ENCODE assay signal across 20 cellular contexts in the genomic region with DNA sequence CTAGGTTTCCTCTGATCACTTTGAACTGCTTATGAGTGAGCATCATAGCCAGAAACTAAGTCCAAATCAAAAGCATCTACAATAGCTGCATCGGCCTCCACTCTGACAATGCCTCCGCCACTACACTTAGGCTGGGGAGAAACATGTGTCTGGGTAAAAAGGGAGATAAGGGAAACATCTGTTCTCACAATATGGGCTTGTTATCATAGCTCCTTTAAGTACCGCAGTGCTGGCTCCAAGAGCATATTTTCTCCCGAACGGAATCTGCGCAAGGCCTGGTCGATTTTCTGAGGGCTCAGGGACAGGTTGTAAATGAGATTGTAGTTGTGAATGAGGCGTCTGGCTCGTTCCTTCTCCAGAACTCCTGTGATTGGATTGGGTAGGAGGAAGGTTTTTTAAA.
DNase-seq lines count a peak whose midpoint lies in the region; ATAC-seq and TF ChIP-seq lines count a peak whose summit lies in the region.
"Had no signal": no experiment of that assay in that cellular context is flagged by ENCODE, and none has a peak within 500 bp of the region (broad histone marks: within the 10 kb centered on the region; RNA-seq: fewer than 3 reads in every experiment).

No MANE protein-coding gene starts in this region.

- CTCF ChIA-PET in activated CD4-positive, alpha-beta T cell treated with anti-CD3 and anti-CD28 coated beads, Interleukin-2, amount 10 ng/mL, durations not matched to agents 7 days and 5 days (lab: Charles Lee): interaction anchor here (0.7 kb wide), 1 partner anchor 1466 kb away, joined by 3 read pairs; no protein-coding TSS in a partner anchor

- no peaks in the 10 kb centered on the region for H3K36me3 ChIP-seq in cardiac muscle cell
- H3K36me3 ChIP-seq in upper lobe of right lung: no peaks in the 10 kb centered on the region

- H3K4me1 Mint-ChIP-seq in brain: peaks cover 24% of the 10 kb centered on the region
- H3K4me1 Mint-ChIP-seq in activated CD4-positive, alpha-beta T cell treated with anti-CD3 and anti-CD28 coated beads, Interleukin-2, amount 10 ng/mL, durations not matched to agents 7 days and 5 days: no peaks in the 10 kb centered on the region
- H3K4me1 Mint-ChIP-seq: CD14-positive monocyte had no signal

- H3K9me3 ChIP-seq in cardiac muscle cell (ENCODE audit: low read depth) (no peaks in the 10 kb centered on the region), upper lobe of right lung (no peaks in the 10 kb centered on the region)

- H3K9me3 Mint-ChIP-seq in brain: peaks cover 0 to 8% (median 3%) of the 10 kb centered on the region in 5 experiments
- no peaks in the 10 kb centered on the region for H3K9me3 Mint-ChIP-seq in activated CD4-positive, alpha-beta T cell treated with anti-CD3 and anti-CD28 coated beads, Interleukin-2, amount 10 ng/mL, durations not matched to agents 7 days and 5 days
- H3K9me3 Mint-ChIP-seq: CD14-positive monocyte had no signal

- POLR2A ChIA-PET in activated CD4-positive, alpha-beta T cell treated with anti-CD3 and anti-CD28 coated beads, Interleukin-2, amount 10 ng/mL, durations not matched to agents 7 days and 5 days (lab: Charles Lee): no interaction called here

- intact Hi-C loops in Right ventricle myocardium inferior (cut with DNase I) (no loop called here), upper lobe of right lung (cut with DNase I) (no loop called here)

- H3K4me1 ChIP-seq in cardiac muscle cell (ENCODE audit: low read depth): no peaks in the 10 kb centered on the region
- no peaks in the 10 kb centered on the region for H3K4me1 ChIP-seq in upper lobe of right lung

- DNase-seq in cardiac muscle cell (ENCODE audit: low read depth in 1 of 2, low spot score in 1 of 2) (peak; percentile 26 to 27), Right ventricle myocardium inferior (ENCODE audit: missing footprints) (no peak), NCI-H82 treated with DMSO at 0.1 percent for 48 hours (lab: John Stamatoyannopoulos, UW; ENCODE audit: unreplicated experiment) (peak; percentile 57), upper lobe of right lung (no peak)
- DNase-seq in activated CD4-positive, CD25-positive, alpha-beta regulatory T cell (lab: John Stamatoyannopoulos, UW): no peak
- DNase-seq in activated CD4-positive, alpha-beta T cell treated with anti-CD3 and anti-CD28 coated beads, Interleukin-2, amount 10 ng/mL, durations not matched to agents 7 days and 5 days: no peak
- DNase-seq: AML-193, COR-L47, DMS153, Karpas-422, NCI-H1417 treated with DMSO at 0.1 percent for 48 hours, NCI-H2029, NCI-H774, PC-3, RPMI8226, SW 1271 had no signal

- H3K27ac Mint-ChIP-seq in brain: peak overlapping the region in 3 of 5 experiments; percentile 2 to 37 (median 9)
- H3K27ac Mint-ChIP-seq in activated CD4-positive, alpha-beta T cell treated with anti-CD3 and anti-CD28 coated beads, Interleukin-2, amount 10 ng/mL, durations not matched to agents 7 days and 5 days: no peak overlapping the region
- H3K27ac Mint-ChIP-seq: CD14-positive monocyte had no signal

- H3K36me3 Mint-ChIP-seq in brain: no peaks in the 10 kb centered on the region
- no peaks in the 10 kb centered on the region for H3K36me3 Mint-ChIP-seq in activated CD4-positive, alpha-beta T cell treated with anti-CD3 and anti-CD28 coated beads, Interleukin-2, amount 10 ng/mL, durations not matched to agents 7 days and 5 days (ENCODE audit: low read depth)
- H3K36me3 Mint-ChIP-seq: CD14-positive monocyte had no signal

- H3K27ac ChIP-seq in cardiac muscle cell: no peak overlapping the region
- no peak overlapping the region for H3K27ac ChIP-seq in upper lobe of right lung
- H3K27ac ChIP-seq: 22Rv1 had no signal

- no peaks in the 10 kb centered on the region for H3K27me3 ChIP-seq in cardiac muscle cell
- H3K27me3 ChIP-seq in upper lobe of right lung: no peaks in the 10 kb centered on the region

- no peak overlapping the region for H3K4me3 Mint-ChIP-seq in brain
- H3K4me3 Mint-ChIP-seq in activated CD4-positive, alpha-beta T cell treated with anti-CD3 and anti-CD28 coated beads, Interleukin-2, amount 10 ng/mL, durations not matched to agents 7 days and 5 days: no peak overlapping the region
- H3K4me3 Mint-ChIP-seq: CD14-positive monocyte had no signal

- no peak for TF ChIP-seq CTCF in cardiac muscle cell (IDR thresholded peaks at IDR 0.05; ENCODE audit: low read depth, low read length)
- TF ChIP-seq CTCF in brain (conservative IDR thresholded peaks at IDR 0.05): no peak
- TF ChIP-seq CTCF in upper lobe of right lung (IDR thresholded peaks at IDR 0.05): no peak

- ATAC-seq in Right ventricle myocardium inferior (no peak), upper lobe of right lung (no peak), HG02642 (IDR thresholded peaks at IDR 0.05; ENCODE audit: poor library complexity, unreplicated experiment) (no peak)
- ATAC-seq: PC-3 had no signal

- H3K4me3 ChIP-seq in cardiac muscle cell (no peak overlapping the region), upper lobe of right lung (no peak overlapping the region)

- peaks cover 4% of the 10 kb centered on the region for H3K27me3 Mint-ChIP-seq in brain
- peaks cover 6% of the 10 kb centered on the region for H3K27me3 Mint-ChIP-seq in activated CD4-positive, alpha-beta T cell treated with anti-CD3 and anti-CD28 coated beads, Interleukin-2, amount 10 ng/mL, durations not matched to agents 7 days and 5 days

Comparison
In these comparisons a context has a peak if more than half of its experiments do, and no peak if none do; other contexts are left out.
1. DNase-seq: peak in cardiac muscle cell (2 of 2) and NCI-H82 treated with DMSO at 0.1 percent for 48 hours (single experiment); none in Right ventricle myocardium inferior (single experiment), activated CD4-positive, CD25-positive, alpha-beta regulatory T cell (0 of 4), upper lobe of right lung (single experiment) and activated CD4-positive, alpha-beta T cell treated with anti-CD3 and anti-CD28 coated beads, Interleukin-2, amount 10 ng/mL, durations not matched to agents 7 days and 5 days (single experiment).